Comparison of ENCODE assay signal across 22 cellular contexts in the genomic region with DNA sequence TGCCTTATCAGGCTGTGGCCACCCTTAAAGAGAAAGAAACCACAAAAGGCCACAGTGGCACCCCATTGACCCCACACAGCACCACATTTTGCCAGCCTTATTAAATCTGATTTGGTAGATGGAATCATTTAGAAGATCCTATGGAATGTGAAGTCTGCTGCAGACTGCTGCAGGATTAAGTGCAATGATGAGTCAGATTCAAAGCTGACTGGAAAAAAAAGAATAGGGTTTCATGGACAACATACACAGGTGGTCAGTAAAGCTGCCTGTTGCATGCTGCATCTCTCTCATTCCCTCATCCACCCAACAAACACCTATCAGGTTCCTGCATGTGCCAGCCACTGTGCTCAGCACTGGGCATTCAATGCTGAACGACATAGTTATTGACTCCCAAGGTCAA. TPM values are rescaled to one million over a fixed set of nuclear protein-coding genes. Genes with fewer than 3 reads are reported as not detected.
A peak's percentile ranks its signal among the peaks of the same experiment; 100 is the strongest.
DNase-seq lines count a peak whose midpoint lies in the region; ATAC-seq and TF ChIP-seq lines count a peak whose summit lies in the region.
"Had no signal": no experiment of that assay in that cellular context is flagged by ENCODE, and none has a peak within 500 bp of the region (broad histone marks: within the 10 kb centered on the region; RNA-seq: fewer than 3 reads in every experiment).

No MANE protein-coding gene starts in this region.

- peaks cover 21 to 35% (median 29%) of the 10 kb centered on the region in 3 donors for H3K4me1 Mint-ChIP-seq in IgD-negative memory B cell
- H3K4me1 Mint-ChIP-seq in stimulated activated memory B cell treated with anti-CD40 and anti-IgM and Interleukin-4, amounts not matched to agents 10 μg/mL and 1 μg/mL and 100 μg/mL, for 72 hours, result peaks cover 56% of the 10 kb centered on the region

- H3K27me3 ChIP-seq in esophagus muscularis mucosa, result no peaks in the 10 kb centered on the region
- no peaks in the 10 kb centered on the region for H3K27me3 ChIP-seq in esophagus squamous epithelium
- H3K27me3 ChIP-seq: hepatocyte, ovary, sigmoid colon, thyroid gland had no signal

- H3K4me3 ChIP-seq in epithelial cell of esophagus (ENCODE audit: low read length) (no peak overlapping the region), esophagus muscularis mucosa (no peak overlapping the region), esophagus squamous epithelium (no peak overlapping the region)
- H3K4me3 ChIP-seq: hepatocyte, ovary, sigmoid colon, thyroid gland had no signal

- peak overlapping the region in 2 of 3 donors; percentile 49 to 95 for H3K27ac Mint-ChIP-seq in IgD-negative memory B cell
- H3K27ac Mint-ChIP-seq in stimulated activated memory B cell treated with anti-CD40 and anti-IgM and Interleukin-4, amounts not matched to agents 10 μg/mL and 1 μg/mL and 100 μg/mL, for 72 hours, result peak overlapping the region; percentile 88

- intact Hi-C loops in esophagus muscularis mucosa (cut with DNase I), result no loop called here
- intact Hi-C loops in esophagus squamous epithelium (cut with DNase I), result no loop called here

- H3K4me1 ChIP-seq in esophagus muscularis mucosa (peaks cover 0 to 26% (median 16%) of the 10 kb centered on the region in 4 donors), esophagus squamous epithelium (peaks cover 0 to 18% (median 0%) of the 10 kb centered on the region in 3 donors)
- H3K4me1 ChIP-seq: sigmoid colon had no signal

- H3K4me3 Mint-ChIP-seq in IgD-negative memory B cell, result no peak overlapping the region
- H3K4me3 Mint-ChIP-seq in stimulated activated memory B cell treated with anti-CD40 and anti-IgM and Interleukin-4, amounts not matched to agents 10 μg/mL and 1 μg/mL and 100 μg/mL, for 72 hours, result no peak overlapping the region

- H3K36me3 Mint-ChIP-seq in IgD-negative memory B cell, result peaks cover 5% of the 10 kb centered on the region
- H3K36me3 Mint-ChIP-seq in stimulated activated memory B cell treated with anti-CD40 and anti-IgM and Interleukin-4, amounts not matched to agents 10 μg/mL and 1 μg/mL and 100 μg/mL, for 72 hours, result peaks cover 57% of the 10 kb centered on the region

- no peak for TF ChIP-seq EP300 in esophagus muscularis mucosa (IDR thresholded peaks at IDR 0.05)

- H3K36me3 ChIP-seq in esophagus muscularis mucosa (no peaks in the 10 kb centered on the region), esophagus squamous epithelium (no peaks in the 10 kb centered on the region)
- H3K36me3 ChIP-seq: ovary, sigmoid colon, thyroid gland had no signal

- 60% methylated on average over 1 of the region's 1 CpG for WGBS in esophagus muscularis mucosa
- WGBS in esophagus squamous epithelium, 2 donors, result 33 to 83% methylated on average over 1 of the region's 1 CpG

- H3K9me3 ChIP-seq in esophagus muscularis mucosa (no peaks in the 10 kb centered on the region), esophagus squamous epithelium (no peaks in the 10 kb centered on the region)
- H3K9me3 ChIP-seq: ovary, sigmoid colon, thyroid gland had no signal

- no peak for ATAC-seq in stimulated activated memory B cell treated with anti-CD40 and anti-IgM and Interleukin-4, amounts not matched to agents 10 μg/mL and 1 μg/mL and 100 μg/mL, for 72 hours
- ATAC-seq: esophagus mucosa had no signal

- DNase-seq in EL, result peak; percentile 44
- DNase-seq in epithelial cell of esophagus (ENCODE audit: low read depth), result peak; percentile 14
- no peak for DNase-seq in NCI-H446 (lab: John Stamatoyannopoulos, UW)
- no peak for DNase-seq in esophagus muscularis mucosa (ENCODE audit: extremely low spot score)
- no peak for DNase-seq in esophagus squamous epithelium (lab: John Stamatoyannopoulos, UW)
- DNase-seq: activated CD4-positive, alpha-beta T cell treated with anti-CD3 and anti-CD28 coated beads, Interleukin-2, amount 50 U/mL, for 4 hours; activated gamma-delta T cell treated with Interleukin-2 at 50 U/mL for 16 hours; amniotic stem cell; CD4-positive, CD25-positive, alpha-beta regulatory T cell; naive B cell; NCI-H1105 treated with DMSO at 0.1 percent for 48 hours; NCI-H69; ovary; Right ventricle myocardium superior; sigmoid colon; stimulated activated naive CD4-positive, alpha-beta T cell treated with Interleukin-2 at 50 U/mL for 16 hours; T-helper 1 cell; thyroid gland had no signal

- no peak for TF ChIP-seq POLR2A in esophagus muscularis mucosa (IDR thresholded peaks at IDR 0.05; ENCODE audit: low read depth)
- TF ChIP-seq POLR2A in esophagus squamous epithelium (IDR thresholded peaks at IDR 0.05), result no peak

- H3K27me3 Mint-ChIP-seq in IgD-negative memory B cell, result no peaks in the 10 kb centered on the region
- no peaks in the 10 kb centered on the region for H3K27me3 Mint-ChIP-seq in stimulated activated memory B cell treated with anti-CD40 and anti-IgM and Interleukin-4, amounts not matched to agents 10 μg/mL and 1 μg/mL and 100 μg/mL, for 72 hours
- H3K27me3 Mint-ChIP-seq: CD4-positive, CD25-positive, alpha-beta regulatory T cell; naive B cell had no signal

- no peak for TF ChIP-seq CTCF in epithelial cell of esophagus (IDR thresholded peaks at IDR 0.05; ENCODE audit: insufficient read depth, low read depth, low read length, missing control alignments)
- TF ChIP-seq CTCF in esophagus muscularis mucosa (IDR thresholded peaks at IDR 0.05), result no peak
- TF ChIP-seq CTCF in esophagus squamous epithelium (IDR thresholded peaks at IDR 0.05), result no peak

- H3K27ac ChIP-seq in esophagus muscularis mucosa (replicated peaks in 1 of 4) (peak overlapping the region in 2 of 4 donors; percentile 40 to 46), esophagus squamous epithelium (peak overlapping the region in 1 of 4 donors; percentile 66)
- H3K27ac ChIP-seq: hepatocyte, thyroid gland had no signal

- H3K9me3 Mint-ChIP-seq in IgD-negative memory B cell, result no peaks in the 10 kb centered on the region
- H3K9me3 Mint-ChIP-seq in stimulated activated memory B cell treated with anti-CD40 and anti-IgM and Interleukin-4, amounts not matched to agents 10 μg/mL and 1 μg/mL and 100 μg/mL, for 72 hours, result no peaks in the 10 kb centered on the region

RNA-seq across cellular contexts. Expression of a gene that starts 56.6 kb away (rescaled TPM):
- polyA plus RNA-seq in IgD-negative memory B cell, result 4.0 TPM
- total RNA-seq in esophagus muscularis mucosa (10 to 100 TPM; 12.5 to 20.6 (median 17.2) TPM), esophagus squamous epithelium (10 to 100 TPM in 1 of 4 donors, 1 to 10 TPM in 3; 1.2 to 11.8 (median 3.9) TPM)

Comparison
In these comparisons a context has a peak if more than half of its experiments do, and no peak if none do; other contexts are left out.
1. DNase-seq: peak in EL (single experiment) and epithelial cell of esophagus (single experiment); none in NCI-H446 (0 of 2), esophagus muscularis mucosa (single experiment) and esophagus squamous epithelium (single experiment).